ENCODE assay signal across 8 cellular contexts in the genomic region with DNA sequence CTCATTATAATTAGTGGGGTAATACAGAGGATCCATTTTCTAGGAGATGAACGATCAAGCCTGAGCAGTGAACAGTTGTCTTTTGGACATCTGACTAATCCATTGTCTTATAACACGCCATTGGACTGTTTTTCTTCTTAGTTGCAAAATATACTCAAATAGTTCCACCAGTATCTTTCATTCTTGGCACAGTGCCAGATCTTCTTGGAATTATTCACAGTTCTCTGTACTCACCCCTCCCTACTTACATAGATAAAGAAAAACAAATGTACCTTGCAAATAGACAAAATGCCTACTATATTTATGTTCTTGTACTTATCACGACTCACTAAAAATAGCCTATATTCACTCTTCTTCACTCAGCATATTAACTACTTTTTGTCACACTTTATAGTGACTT. TPM values are rescaled to one million over a fixed set of nuclear protein-coding genes. Genes with fewer than 3 reads are reported as not detected.
A peak's percentile ranks its signal among the peaks of the same experiment; 100 is the strongest.
DNase-seq lines count a peak whose midpoint lies in the region; ATAC-seq and TF ChIP-seq lines count a peak whose summit lies in the region.
"Had no signal": no experiment of that assay in that cellular context is flagged by ENCODE, and none has a peak within 500 bp of the region (broad histone marks: within the 10 kb centered on the region; RNA-seq: fewer than 3 reads in every experiment).

No MANE protein-coding gene starts in this region.

- H3K79me2 ChIP-seq in PC-3 (ENCODE audit: low read length), result peaks cover 6% of the 10 kb centered on the region

- H3K36me3 ChIP-seq in PC-3 (ENCODE audit: low read depth, low read length), result no peaks in the 10 kb centered on the region
- H3K36me3 ChIP-seq: prostate gland, uterus had no signal

- BruUV-seq in Calu3 (replicated peaks; lab: Mats Ljungman, UMichigan) (no TSS peak), PC-3 (replicated peaks; lab: Mats Ljungman, UMichigan) (no TSS peak)

- no peaks in the 10 kb centered on the region for H3K9me3 ChIP-seq in PC-3 (ENCODE audit: low read length)
- H3K9me3 ChIP-seq: prostate gland, uterus had no signal

- no peaks in the 10 kb centered on the region for H3K9me3 Mint-ChIP-seq in Calu3 (ENCODE audit: low read depth, unreplicated experiment)
- no peaks in the 10 kb centered on the region for H3K9me3 Mint-ChIP-seq in naive thymus-derived CD8-positive, alpha-beta T cell

- peak overlapping the region; percentile 50 for H3K27ac Mint-ChIP-seq in Calu3 (ENCODE audit: unreplicated experiment)
- H3K27ac Mint-ChIP-seq in naive thymus-derived CD8-positive, alpha-beta T cell, result peak overlapping the region in 1 of 10 donors; percentile 35

- POLR2A ChIA-PET in PC-3 (lab: Charles Lee; ENCODE audit: unreplicated experiment), result no interaction called here
- POLR2A ChIA-PET in naive thymus-derived CD8-positive, alpha-beta T cell (lab: Charles Lee), result interaction anchor here (0.8 to 1.2 kb wide), 2 partner anchors 11 to 115 kb away, joined by 3 to 4 read pairs; partner anchors contain the start of gene LTB4R

- H3K4me1 Mint-ChIP-seq in Calu3 (ENCODE audit: low read depth, unreplicated experiment), result peaks cover 32% of the 10 kb centered on the region
- H3K4me1 Mint-ChIP-seq in naive thymus-derived CD8-positive, alpha-beta T cell, result peaks cover 14 to 33% (median 30%) of the 10 kb centered on the region in 4 donors

- H3K4me3 ChIP-seq in PC-3 (ENCODE audit: low read length), result no peak overlapping the region
- H3K4me3 ChIP-seq: prostate gland, uterus had no signal

- H3K4me2 ChIP-seq in PC-3 (ENCODE audit: low read length), result peak overlapping the region; percentile 16; the same call in 1 of the 2 replicates

- no peaks in the 10 kb centered on the region for H3K27me3 Mint-ChIP-seq in Calu3 (ENCODE audit: unreplicated experiment)
- H3K27me3 Mint-ChIP-seq in naive thymus-derived CD8-positive, alpha-beta T cell, result no peaks in the 10 kb centered on the region

- no peak for DNase-seq in Calu3
- peak; percentile 67 for DNase-seq in PC-3
- peak; percentile 71 for DNase-seq in glomerular endothelial cell (ENCODE audit: extremely low read depth, low read depth, low spot score)
- no peak for DNase-seq in SHP77 (lab: John Stamatoyannopoulos, UW)
- no peak for DNase-seq in naive thymus-derived CD8-positive, alpha-beta T cell

- H3F3A ChIP-seq in PC-3 (ENCODE audit: low read length, unreplicated experiment), result no peaks in the 10 kb centered on the region

- CTCF ChIA-PET in Calu3 (lab: Charles Lee), result interaction anchor here (1.1 to 2.7 kb wide), 2 partner anchors 60 to 92 kb away, joined by 5 to 9 read pairs; no protein-coding TSS in a partner anchor
- CTCF ChIA-PET in PC-3 (lab: Charles Lee), result no interaction called here

- H3K4me3 Mint-ChIP-seq in Calu3 (ENCODE audit: low read depth, unreplicated experiment), result no peak overlapping the region
- no peak overlapping the region for H3K4me3 Mint-ChIP-seq in naive thymus-derived CD8-positive, alpha-beta T cell

- no peak overlapping the region for H2AFZ ChIP-seq in PC-3 (ENCODE audit: low read length)

- H3K36me3 Mint-ChIP-seq in Calu3 (ENCODE audit: insufficient read depth, unreplicated experiment), result peaks cover 16% of the 10 kb centered on the region
- no peaks in the 10 kb centered on the region for H3K36me3 Mint-ChIP-seq in naive thymus-derived CD8-positive, alpha-beta T cell

- H3K27ac ChIP-seq in PC-3 (ENCODE audit: low read length), result no peak overlapping the region; the same call in 1 of the 2 replicates
- H3K27ac ChIP-seq: prostate gland had no signal

- intact Hi-C loops in Calu3 (cut with micrococcal nuclease; ENCODE audit: unreplicated experiment) (no loop called here), PC-3 (cut with micrococcal nuclease) (no loop called here)

- H3K9me2 ChIP-seq in PC-3 (replicated peaks; ENCODE audit: low read length), result no peaks in the 10 kb centered on the region

- no peaks in the 10 kb centered on the region for H3K27me3 ChIP-seq in PC-3 (ENCODE audit: low read length)
- H3K27me3 ChIP-seq: uterus had no signal

- TF ChIP-seq CTCF in Calu3 (IDR thresholded peaks at IDR 0.05; ENCODE audit: unreplicated experiment) (no peak), PC-3 (conservative IDR thresholded peaks at IDR 0.05; ENCODE audit: low read depth, low read length) (no peak)

- H3K4me1 ChIP-seq in PC-3 (ENCODE audit: insufficient read depth, low read length), result peaks cover 27% of the 10 kb centered on the region
- H3K4me1 ChIP-seq: prostate gland, uterus had no signal

- ATAC-seq in PC-3, result no peak
- no peak for ATAC-seq in naive thymus-derived CD8-positive, alpha-beta T cell
- ATAC-seq in GM21423 (IDR thresholded peaks at IDR 0.05; ENCODE audit: unreplicated experiment), result no peak

- no peak overlapping the region for H3K9ac ChIP-seq in PC-3 (ENCODE audit: low read length)

- H4K20me1 ChIP-seq in PC-3 (ENCODE audit: low read length), result no peaks in the 10 kb centered on the region

RNA-seq across cellular contexts. Expression of gene CBLN3, which starts 3.8 kb away (rescaled TPM):
- total RNA-seq in Calu3 (2022), result 0.99 and 1.7 TPM in 2 replicates
- total RNA-seq in PC-3 (2014; rRNA removed), result 2.9 and 3.4 TPM in 2 replicates
- 4.7 TPM in 2 replicates for total RNA-seq in glomerular endothelial cell
- total RNA-seq in naive thymus-derived CD8-positive, alpha-beta T cell, result 1 to 10 TPM; 3.9 to 4.8 TPM
- polyA plus RNA-seq in naive thymus-derived CD8-positive, alpha-beta T cell, result under 1 TPM in 1 of 3 donors, not detected in 2; 0.23 TPM

RNA-seq across cellular contexts. Expression of gene KHNYN, which starts 4.0 kb away (rescaled TPM):
- 47.6 and 54.6 TPM in 2 replicates for total RNA-seq in Calu3 (2022)
- 50.9 and 51.6 TPM in 2 replicates for total RNA-seq in PC-3 (2014; rRNA removed)
- 39.8 and 57.6 TPM in 2 replicates for total RNA-seq in glomerular endothelial cell
- 100 to 1,000 TPM; 142 to 150 TPM for total RNA-seq in naive thymus-derived CD8-positive, alpha-beta T cell
- 10 to 100 TPM in 2 of 3 donors, 1 to 10 TPM in 1; 9.1 to 16.9 (median 10.6) TPM for polyA plus RNA-seq in naive thymus-derived CD8-positive, alpha-beta T cell

RNA-seq across cellular contexts. Expression of gene SDR39U1, which starts 16.9 kb away (rescaled TPM):
- 43.7 and 59.0 TPM in 2 replicates for total RNA-seq in Calu3 (2022)
- 24.7 and 29.8 TPM in 2 replicates for total RNA-seq in PC-3 (2014; rRNA removed)
- total RNA-seq in glomerular endothelial cell, result 21.2 and 25.4 TPM in 2 replicates
- total RNA-seq in naive thymus-derived CD8-positive, alpha-beta T cell, result 100 to 1,000 TPM; 140 to 145 TPM
- polyA plus RNA-seq in naive thymus-derived CD8-positive, alpha-beta T cell, result 10 to 100 TPM; 70.3 to 90.8 (median 89.5) TPM

RNA-seq across cellular contexts. Expression of gene NYNRIN, which starts 26.9 kb away (rescaled TPM):
- total RNA-seq in Calu3 (2022), result 7.5 and 8.4 TPM in 2 replicates
- total RNA-seq in PC-3 (2014; rRNA removed), result 2.7 and 3.1 TPM in 2 replicates
- 8.5 and 19.8 TPM in 2 replicates for total RNA-seq in glomerular endothelial cell
- total RNA-seq in naive thymus-derived CD8-positive, alpha-beta T cell, result under 1 TPM; 0.29 to 0.36 TPM
- under 1 TPM in 1 of 3 donors, not detected in 2; 0.13 TPM for polyA plus RNA-seq in naive thymus-derived CD8-positive, alpha-beta T cell

RNA-seq across cellular contexts. Expression of gene NFATC4, which starts 57.7 kb away (rescaled TPM):
- 10.7 and 12.8 TPM in 2 replicates for total RNA-seq in Calu3 (2022)
- 11.5 and 15.1 TPM in 2 replicates for total RNA-seq in PC-3 (2014; rRNA removed)
- 24.3 and 42.5 TPM in 2 replicates for total RNA-seq in glomerular endothelial cell
- not detected for total RNA-seq in naive thymus-derived CD8-positive, alpha-beta T cell
- polyA plus RNA-seq in naive thymus-derived CD8-positive, alpha-beta T cell, result not detected

Comparison
In these comparisons a context has a peak if more than half of its experiments do, and no peak if none do; other contexts are left out.
1. DNase-seq: peak in PC-3 (single experiment) and glomerular endothelial cell (single experiment); none in Calu3 (single experiment), SHP77 (0 of 2) and naive thymus-derived CD8-positive, alpha-beta T cell (0 of 10).